ENCODE assay signal across 19 cellular contexts in genomic region chr3:152621006-152621868, GRCh38.
DNase-seq lines count a peak whose midpoint lies in the region; ATAC-seq and TF ChIP-seq lines count a peak whose summit lies in the region.
"Had no signal": no experiment of that assay in that cellular context is flagged by ENCODE, and none has a peak within 500 bp of the region (broad histone marks: within the 10 kb centered on the region; RNA-seq: fewer than 3 reads in every experiment).

No MANE protein-coding gene starts in this region.

- H3K4me1 Mint-ChIP-seq in neural crest cell (peaks cover 55% of the 10 kb centered on the region), glutamatergic neuron (ENCODE audit: low read depth, unreplicated experiment) (peaks cover 13% of the 10 kb centered on the region)
- H3K4me1 Mint-ChIP-seq in activated naive CD8-positive, alpha-beta T cell treated with anti-CD3 and anti-CD28 coated beads, Interleukin-2, amount 50 U/mL, for 24 hours, result no peaks in the 10 kb centered on the region
- no peaks in the 10 kb centered on the region for H3K4me1 Mint-ChIP-seq in stimulated activated memory B cell treated with anti-CD40 and anti-IgM and Interleukin-4, amounts not matched to agents 10 μg/mL and 1 μg/mL and 100 μg/mL, for 72 hours
- H3K4me1 Mint-ChIP-seq: activated CD4-positive, alpha-beta T cell treated with anti-CD3 and anti-CD28 coated beads, Interleukin-2, amount 10 ng/mL, durations not matched to agents 7 days and 5 days; natural killer cell had no signal

- in situ Hi-C loops in SK-MEL-5 (cut with HindIII; ENCODE audit: low pct_unique_long_range_greater_than_20kb, low sequenced_read_pairs), result no loop called here

- H3K36me3 Mint-ChIP-seq in neural crest cell (ENCODE audit: low read depth), result no peaks in the 10 kb centered on the region
- no peaks in the 10 kb centered on the region for H3K36me3 Mint-ChIP-seq in glutamatergic neuron (ENCODE audit: unreplicated experiment)
- no peaks in the 10 kb centered on the region for H3K36me3 Mint-ChIP-seq in activated naive CD8-positive, alpha-beta T cell treated with anti-CD3 and anti-CD28 coated beads, Interleukin-2, amount 50 U/mL, for 24 hours (ENCODE audit: low read depth)
- no peaks in the 10 kb centered on the region for H3K36me3 Mint-ChIP-seq in stimulated activated memory B cell treated with anti-CD40 and anti-IgM and Interleukin-4, amounts not matched to agents 10 μg/mL and 1 μg/mL and 100 μg/mL, for 72 hours
- H3K36me3 Mint-ChIP-seq: natural killer cell had no signal

- TF ChIP-seq CTCF in esophagus squamous epithelium (IDR thresholded peaks at IDR 0.05) (no peak), neural crest cell (conservative IDR thresholded peaks at IDR 0.05) (no peak), glutamatergic neuron (IDR thresholded peaks at IDR 0.05; ENCODE audit: partially characterized antibody, unreplicated experiment) (no peak), upper lobe of right lung (IDR thresholded peaks at IDR 0.05) (no peak)

- H3K4me3 ChIP-seq in esophagus squamous epithelium, result peak overlapping the region in 1 of 4 donors; percentile 11
- no peak overlapping the region for H3K4me3 ChIP-seq in upper lobe of right lung
- H3K4me3 ChIP-seq: gastroesophageal sphincter had no signal

- H3K9me3 Mint-ChIP-seq in neural crest cell (no peaks in the 10 kb centered on the region), glutamatergic neuron (ENCODE audit: unreplicated experiment) (peaks cover 1% of the 10 kb centered on the region)
- no peaks in the 10 kb centered on the region for H3K9me3 Mint-ChIP-seq in activated naive CD8-positive, alpha-beta T cell treated with anti-CD3 and anti-CD28 coated beads, Interleukin-2, amount 50 U/mL, for 24 hours
- no peaks in the 10 kb centered on the region for H3K9me3 Mint-ChIP-seq in stimulated activated memory B cell treated with anti-CD40 and anti-IgM and Interleukin-4, amounts not matched to agents 10 μg/mL and 1 μg/mL and 100 μg/mL, for 72 hours
- H3K9me3 Mint-ChIP-seq: activated CD4-positive, alpha-beta T cell treated with anti-CD3 and anti-CD28 coated beads, Interleukin-2, amount 10 ng/mL, durations not matched to agents 7 days and 5 days; activated T-cell treated with anti-CD3 and anti-CD28 coated beads, Interleukin-2, amount 50 U/mL, for 24 hours; natural killer cell had no signal

- 39 to 41% methylated on average over 7 of the region's 8 CpGs for WGBS in esophagus squamous epithelium, 2 donors

- no peaks in the 10 kb centered on the region for H3K27me3 Mint-ChIP-seq in neural crest cell (ENCODE audit: low read depth)
- H3K27me3 Mint-ChIP-seq in glutamatergic neuron (ENCODE audit: unreplicated experiment), result no peaks in the 10 kb centered on the region
- H3K27me3 Mint-ChIP-seq in activated naive CD8-positive, alpha-beta T cell treated with anti-CD3 and anti-CD28 coated beads, Interleukin-2, amount 50 U/mL, for 24 hours, result no peaks in the 10 kb centered on the region
- no peaks in the 10 kb centered on the region for H3K27me3 Mint-ChIP-seq in stimulated activated memory B cell treated with anti-CD40 and anti-IgM and Interleukin-4, amounts not matched to agents 10 μg/mL and 1 μg/mL and 100 μg/mL, for 72 hours

- peaks cover 15 to 72% (median 41%) of the 10 kb centered on the region in 3 donors for H3K4me1 ChIP-seq in esophagus squamous epithelium
- H3K4me1 ChIP-seq in upper lobe of right lung, result no peaks in the 10 kb centered on the region

- peak overlapping the region; percentile 39 for H3K4me3 Mint-ChIP-seq in neural crest cell
- no peak overlapping the region for H3K4me3 Mint-ChIP-seq in glutamatergic neuron (ENCODE audit: unreplicated experiment)
- H3K4me3 Mint-ChIP-seq in activated naive CD8-positive, alpha-beta T cell treated with anti-CD3 and anti-CD28 coated beads, Interleukin-2, amount 50 U/mL, for 24 hours, result no peak overlapping the region
- H3K4me3 Mint-ChIP-seq in stimulated activated memory B cell treated with anti-CD40 and anti-IgM and Interleukin-4, amounts not matched to agents 10 μg/mL and 1 μg/mL and 100 μg/mL, for 72 hours, result no peak overlapping the region
- H3K4me3 Mint-ChIP-seq: activated CD4-positive, alpha-beta T cell treated with anti-CD3 and anti-CD28 coated beads, Interleukin-2, amount 10 ng/mL, durations not matched to agents 7 days and 5 days; activated T-cell treated with anti-CD3 and anti-CD28 coated beads, Interleukin-2, amount 50 U/mL, for 24 hours; natural killer cell had no signal

- intact Hi-C loops in esophagus squamous epithelium (cut with DNase I), result no loop called here
- intact Hi-C loops in upper lobe of right lung (cut with DNase I), result no loop called here

- TF ChIP-seq POLR2A in esophagus squamous epithelium (IDR thresholded peaks at IDR 0.05), result no peak

- H3K36me3 ChIP-seq in esophagus squamous epithelium (no peaks in the 10 kb centered on the region), upper lobe of right lung (no peaks in the 10 kb centered on the region)
- H3K36me3 ChIP-seq: gastroesophageal sphincter had no signal

- H3K27ac Mint-ChIP-seq in neural crest cell (ENCODE audit: unreplicated experiment) (peak overlapping the region; percentile 64), glutamatergic neuron (ENCODE audit: unreplicated experiment) (no peak overlapping the region)
- no peak overlapping the region for H3K27ac Mint-ChIP-seq in activated naive CD8-positive, alpha-beta T cell treated with anti-CD3 and anti-CD28 coated beads, Interleukin-2, amount 50 U/mL, for 24 hours
- no peak overlapping the region for H3K27ac Mint-ChIP-seq in stimulated activated memory B cell treated with anti-CD40 and anti-IgM and Interleukin-4, amounts not matched to agents 10 μg/mL and 1 μg/mL and 100 μg/mL, for 72 hours
- H3K27ac Mint-ChIP-seq: activated CD4-positive, alpha-beta T cell treated with anti-CD3 and anti-CD28 coated beads, Interleukin-2, amount 10 ng/mL, durations not matched to agents 7 days and 5 days; activated T-cell treated with anti-CD3 and anti-CD28 coated beads, Interleukin-2, amount 50 U/mL, for 24 hours; natural killer cell had no signal

- H3K9me3 ChIP-seq in esophagus squamous epithelium (no peaks in the 10 kb centered on the region), upper lobe of right lung (no peaks in the 10 kb centered on the region)
- H3K9me3 ChIP-seq: gastroesophageal sphincter had no signal

- H3K27me3 ChIP-seq in esophagus squamous epithelium (no peaks in the 10 kb centered on the region), upper lobe of right lung (no peaks in the 10 kb centered on the region)
- H3K27me3 ChIP-seq: gastroesophageal sphincter had no signal

- DNase-seq in AG20443 (ENCODE audit: low spot score) (peak; percentile 8), SK-MEL-5 (ENCODE audit: low read depth, low spot score) (peak; percentile 94), esophagus squamous epithelium (lab: John Stamatoyannopoulos, UW) (no peak), neural crest cell (ENCODE audit: low read depth, low spot score) (peak; percentile 2), glutamatergic neuron (no peak), upper lobe of right lung (no peak)
- no peak for DNase-seq in activated naive CD8-positive, alpha-beta T cell treated with anti-CD3 and anti-CD28 coated beads, Interleukin-2, amount 50 U/mL, for 24 hours
- DNase-seq: activated CD4-positive, alpha-beta T cell treated with anti-CD3 and anti-CD28 coated beads, Interleukin-2, amount 10 ng/mL, durations not matched to agents 7 days and 5 days; activated T-cell treated with anti-CD3 and anti-CD28 coated beads, Interleukin-2, amount 50 U/mL, for 24 hours; amniotic stem cell; GDM1; Kasumi-1; natural killer cell; NCI-H1694; SIG-M5; T-helper 9 cell had no signal

- no peak for ATAC-seq in upper lobe of right lung
- ATAC-seq in activated naive CD8-positive, alpha-beta T cell treated with anti-CD3 and anti-CD28 coated beads, Interleukin-2, amount 50 U/mL, for 24 hours, result no peak
- no peak for ATAC-seq in stimulated activated memory B cell treated with anti-CD40 and anti-IgM and Interleukin-4, amounts not matched to agents 10 μg/mL and 1 μg/mL and 100 μg/mL, for 72 hours
- ATAC-seq: gastroesophageal sphincter, natural killer cell had no signal

- H3K27ac ChIP-seq in esophagus squamous epithelium, result peak overlapping the region; percentile 37 to 83 (median 71)
- H3K27ac ChIP-seq in upper lobe of right lung, result no peak overlapping the region
- H3K27ac ChIP-seq: HL-60 had no signal

Comparison
In these comparisons a context has a peak if more than half of its experiments do, and no peak if none do; other contexts are left out.
1. DNase-seq: peak in AG20443 (single experiment), SK-MEL-5 (single experiment) and neural crest cell (single experiment); none in esophagus squamous epithelium (single experiment), glutamatergic neuron (single experiment), upper lobe of right lung (single experiment) and activated naive CD8-positive, alpha-beta T cell treated with anti-CD3 and anti-CD28 coated beads, Interleukin-2, amount 50 U/mL, for 24 hours (single experiment).